ENCODE assay signal across 8 cellular contexts in the genomic region with DNA sequence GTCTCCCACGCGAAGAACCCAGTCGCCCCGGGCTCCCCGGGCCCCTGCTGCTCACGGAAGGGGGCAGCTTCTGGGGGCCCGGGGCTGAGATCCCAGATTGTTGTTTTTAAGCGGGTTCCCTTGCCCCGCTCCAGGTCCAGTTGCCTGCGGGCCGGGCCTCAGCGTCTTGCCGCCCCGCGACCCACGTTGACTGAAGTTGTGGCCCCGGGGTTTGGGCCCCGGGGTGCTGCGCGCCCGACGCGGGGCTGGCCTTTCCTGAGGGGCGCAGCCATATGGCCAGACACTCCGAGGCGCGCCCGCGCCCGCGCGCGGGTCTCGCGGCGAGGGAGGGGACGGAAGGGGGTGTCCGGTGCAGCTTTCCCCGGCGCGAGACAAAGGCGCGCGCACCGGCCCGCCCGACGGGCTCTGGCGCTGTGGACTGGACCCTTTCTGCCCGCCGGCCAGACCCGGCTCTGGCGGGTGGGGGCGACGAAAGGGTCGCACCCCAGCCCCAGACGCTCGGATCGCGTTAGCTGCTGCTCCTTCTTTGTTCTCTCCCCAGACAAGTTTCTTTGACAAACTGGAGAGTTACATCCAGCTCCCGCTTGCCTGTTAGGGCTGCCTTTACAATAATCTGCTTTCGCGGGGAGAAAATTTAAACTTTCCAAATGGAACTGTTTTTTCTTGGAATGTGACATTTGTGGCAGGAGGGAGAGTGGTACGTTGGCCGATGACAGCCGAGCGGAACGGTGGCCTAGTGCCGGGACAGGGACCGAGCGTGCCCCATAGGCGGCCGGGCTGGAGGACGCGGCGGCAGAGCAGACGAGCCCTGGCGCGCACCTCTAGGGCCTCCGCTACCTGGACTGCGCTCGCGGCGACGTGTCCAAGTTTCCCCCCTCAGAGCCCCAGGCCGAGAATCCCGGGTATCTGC. TPM values are rescaled to one million over a fixed set of nuclear protein-coding genes. Genes with fewer than 3 reads are reported as not detected.
A peak's percentile ranks its signal among the peaks of the same experiment; 100 is the strongest.
DNase-seq lines count a peak whose midpoint lies in the region; ATAC-seq, FAIRE-seq and TF ChIP-seq lines count a peak whose summit lies in the region.

No MANE protein-coding gene starts in this region.

- CTCF ChIA-PET in CD4-positive, alpha-beta T cell (lab: Charles Lee): no interaction called here
- CTCF ChIA-PET in HepG2 (lab: Yijun Ruan, JAX; ENCODE audit: low intra/inter-chr PET ratio, low total read pairs): no interaction called here

- POLR2A ChIA-PET in CD4-positive, alpha-beta T cell (lab: Charles Lee): no interaction called here
- POLR2A ChIA-PET in HepG2 (lab: Yijun Ruan, JAX): no interaction called here

- H3K9me3 Mint-ChIP-seq in CD4-positive, alpha-beta T cell: no peaks in the 10 kb centered on the region

- H4K20me1 ChIP-seq in HepG2 (ENCODE audit: insufficient read depth, low read length): no peaks in the 10 kb centered on the region

- TF ChIP-seq RAD21 in HepG2 (CRISPR knock-in tag; IDR thresholded peaks at IDR 0.05): no peak

- no peak overlapping the region for H3K27ac ChIP-seq in CD4-positive, alpha-beta T cell (ENCODE audit: low read depth, low read length)
- peak overlapping the region; percentile 11 for H3K27ac ChIP-seq in cingulate gyrus (ENCODE audit: low read depth, low read length)
- no peak overlapping the region for H3K27ac ChIP-seq in HepG2 (ENCODE audit: extremely low read length, insufficient read depth, low read length)
- H3K27ac ChIP-seq in stomach: peak overlapping the region; percentile 90 to 95 (median 94)

- 11% methylated on average over 16 of the region's 87 CpGs for WGBS in HepG2 (ENCODE audit: low lambda C conversion rate)
- WGBS in stomach, 5 donors: 0 to 3% (median 1%) methylated on average over 43 to 87 of the region's 87 CpGs

- peak overlapping the region; percentile 67 for H3K4me3 Mint-ChIP-seq in CD4-positive, alpha-beta T cell

- no peak for FAIRE-seq in HepG2 (lab: Jason Lieb, UNC)

- H3K27me3 Mint-ChIP-seq in CD4-positive, alpha-beta T cell: peaks cover 52% of the 10 kb centered on the region

- no TSS peak for BruUV-seq in HepG2 (replicated peaks; lab: Mats Ljungman, UMichigan)

- no peak for TF ChIP-seq CTCF in CD4-positive, alpha-beta T cell (IDR thresholded peaks at IDR 0.05)
- no peak for TF ChIP-seq CTCF in HepG2 (CRISPR knock-in tag; IDR thresholded peaks at IDR 0.05)
- no peak for TF ChIP-seq CTCF in stomach (IDR thresholded peaks at IDR 0.05)

- H3K4me1 Mint-ChIP-seq in CD4-positive, alpha-beta T cell (ENCODE audit: low read depth): no peaks in the 10 kb centered on the region

- intact Hi-C loops in CD4-positive, alpha-beta T cell (cut with DNase I, micrococcal nuclease): no loop called here
- intact Hi-C loops in HepG2 (cut with micrococcal nuclease; ENCODE audit: unreplicated experiment): no loop called here
- intact Hi-C loops in stomach (cut with DNase I; ENCODE audit: low total_unique reads): no loop called here

- no peak overlapping the region for H3K27ac Mint-ChIP-seq in CD4-positive, alpha-beta T cell

- H3K36me3 Mint-ChIP-seq in CD4-positive, alpha-beta T cell (ENCODE audit: low read depth): no peaks in the 10 kb centered on the region

- no peaks in the 10 kb centered on the region for H3K79me2 ChIP-seq in HepG2 (ENCODE audit: insufficient read depth, low read length)

- no peak for TF ChIP-seq EP300 in HepG2 (IDR thresholded peaks at IDR 0.05; ENCODE audit: low read depth in 2 of 2, low read length in 2 of 2)
- TF ChIP-seq EP300 in HepG2 (CRISPR knock-in tag; IDR thresholded peaks at IDR 0.05; ENCODE audit: borderline replicate concordance): no peak
- no peak for TF ChIP-seq EP300 in stomach (IDR thresholded peaks at IDR 0.05)

- peaks cover 61% of the 10 kb centered on the region for H3K27me3 ChIP-seq in CD4-positive, alpha-beta T cell (ENCODE audit: control insufficient read depth, insufficient read depth, low read length)
- H3K27me3 ChIP-seq in HepG2 (ENCODE audit: control insufficient read depth in 1 of 2, insufficient read depth in 2 of 2, low read length in 2 of 2) (peaks cover 2 to 37% of the 10 kb centered on the region in 2 experiments), stomach (peaks cover 0 to 5% (median 0%) of the 10 kb centered on the region in 3 donors)

- no peaks in the 10 kb centered on the region for H3K9me3 ChIP-seq in CD4-positive, alpha-beta T cell (ENCODE audit: control insufficient read depth, low read length)
- no peaks in the 10 kb centered on the region for H3K9me3 ChIP-seq in HepG2 (ENCODE audit: low read length)
- H3K9me3 ChIP-seq in stomach: no peaks in the 10 kb centered on the region

- no peaks in the 10 kb centered on the region for H3K36me3 ChIP-seq in HepG2 (replicated peaks in 1 of 2; ENCODE audit: control insufficient read depth in 1 of 2, insufficient read depth in 2 of 2, low read length in 2 of 2)
- no peaks in the 10 kb centered on the region for H3K36me3 ChIP-seq in stomach

- H3K4me1 ChIP-seq in HepG2 (ENCODE audit: insufficient read depth, low read length): 0 out of 2 replicates have a peak, but pooled peaks cover 5% of the 10 kb centered on the region
- H3K4me1 ChIP-seq in stomach: peaks cover 14 to 52% (median 41%) of the 10 kb centered on the region in 4 donors

- H3K9ac ChIP-seq in HepG2 (ENCODE audit: insufficient read depth, low read depth, low read length): no peak overlapping the region

- no peak overlapping the region for H2AFZ ChIP-seq in HepG2 (ENCODE audit: low read length)

- DNase-seq in CD4-positive, alpha-beta T cell: no peak
- DNase-seq in NCI-H526 (lab: John Stamatoyannopoulos, UW) (peak; percentile 71 to 87), HepG2 (ENCODE audit: low spot score) (no peak), stomach (peak; percentile 37), kidney glomerular epithelial cell (lab: John Stamatoyannopoulos, UW) (no peak), T1000 (lab: John Stamatoyannopoulos, UW) (no peak)

- ATAC-seq in CD4-positive, alpha-beta T cell (ENCODE audit: poor library complexity): no peak
- peak; percentile 41 for ATAC-seq in GM19438 (IDR thresholded peaks at IDR 0.05; ENCODE audit: low read depth, unreplicated experiment)
- peak; percentile 74 for ATAC-seq in HepG2

- peak overlapping the region; percentile 47 for H3K4me2 ChIP-seq in HepG2 (ENCODE audit: low read depth, low read length)

- TF ChIP-seq POLR2A in HepG2 (IDR thresholded peaks at IDR 0.05; ENCODE audit: insufficient read depth in 1 of 2, low read depth in 2 of 2, low read length in 2 of 2): no peak
- no peak for TF ChIP-seq POLR2A in stomach (IDR thresholded peaks at IDR 0.05)

- in situ Hi-C loops in HepG2 (cut with HindIII; ENCODE audit: extremely low pct_ligation_motif_present, low pct_unique_long_range_greater_than_20kb): no loop called here

- H3K4me3 ChIP-seq in HepG2 (replicated peaks in 1 of 3; ENCODE audit: insufficient read depth in 1 of 3, low read depth in 2 of 3, low read length in 3 of 3) (peak overlapping the region in 2 of 3 experiments; percentile 42 to 63; a peak in 3 of 6 replicates), stomach (peak overlapping the region; percentile 75 to 88 (median 83))

TF ChIP-seq in HepG2, 621 proteins besides CTCF, POLR2A, EP300 and RAD21 (continues in another document):
- no peak for TF ChIP-seq HCFC1 (IDR thresholded peaks at IDR 0.05; ENCODE audit: low read depth, low read length)
- TF ChIP-seq, protein P1, sequence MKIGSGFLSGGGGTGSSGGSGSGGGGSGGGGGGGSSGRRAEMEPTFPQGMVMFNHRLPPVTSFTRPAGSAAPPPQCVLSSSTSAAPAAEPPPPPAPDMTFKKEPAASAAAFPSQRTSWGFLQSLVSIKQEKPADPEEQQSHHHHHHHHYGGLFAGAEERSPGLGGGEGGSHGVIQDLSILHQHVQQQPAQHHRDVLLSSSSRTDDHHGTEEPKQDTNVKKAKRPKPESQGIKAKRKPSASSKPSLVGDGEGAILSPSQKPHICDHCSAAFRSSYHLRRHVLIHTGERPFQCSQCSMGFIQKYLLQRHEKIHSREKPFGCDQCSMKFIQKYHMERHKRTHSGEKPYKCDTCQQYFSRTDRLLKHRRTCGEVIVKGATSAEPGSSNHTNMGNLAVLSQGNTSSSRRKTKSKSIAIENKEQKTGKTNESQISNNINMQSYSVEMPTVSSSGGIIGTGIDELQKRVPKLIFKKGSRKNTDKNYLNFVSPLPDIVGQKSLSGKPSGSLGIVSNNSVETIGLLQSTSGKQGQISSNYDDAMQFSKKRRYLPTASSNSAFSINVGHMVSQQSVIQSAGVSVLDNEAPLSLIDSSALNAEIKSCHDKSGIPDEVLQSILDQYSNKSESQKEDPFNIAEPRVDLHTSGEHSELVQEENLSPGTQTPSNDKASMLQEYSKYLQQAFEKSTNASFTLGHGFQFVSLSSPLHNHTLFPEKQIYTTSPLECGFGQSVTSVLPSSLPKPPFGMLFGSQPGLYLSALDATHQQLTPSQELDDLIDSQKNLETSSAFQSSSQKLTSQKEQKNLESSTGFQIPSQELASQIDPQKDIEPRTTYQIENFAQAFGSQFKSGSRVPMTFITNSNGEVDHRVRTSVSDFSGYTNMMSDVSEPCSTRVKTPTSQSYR (CRISPR knock-in tag; IDR thresholded peaks at IDR 0.05; ENCODE audit: borderline replicate concordance): no peak
- TF ChIP-seq ZNF274 (CRISPR knock-in tag; IDR thresholded peaks at IDR 0.05): no peak

RNA-seq across cellular contexts. Expression of gene AMOTL1, which starts 0.7 kb away (rescaled TPM):
- total RNA-seq in CD4-positive, alpha-beta T cell: under 1 TPM in 1 of 2 experiments, not detected in 1; 0.08 TPM
- total RNA-seq in HepG2 (2016; rRNA removed; fragmentation: Illumina TruSeq; extraction: Trizol): 0.20 and 0.24 TPM in 2 replicates
- under 0.01 TPM in 2 replicates for total RNA-seq in HepG2 (2016; cell fraction: cytosol; rRNA removed; fragmentation: Illumina TruSeq; extraction: Trizol; ENCODE audit: low read depth)
- total RNA-seq in HepG2 (2016; cell fraction: insoluble cytoplasmic fraction; rRNA removed; fragmentation: Illumina TruSeq; extraction: Trizol): 0.07 and 0.19 TPM in 2 replicates
- total RNA-seq in HepG2 (2016; cell fraction: membrane; rRNA removed; fragmentation: Illumina TruSeq; extraction: Trizol): 0.03 TPM in 2 replicates
- 0.06 and 0.22 TPM in 2 replicates for total RNA-seq in HepG2 (2016; cell fraction: nucleus; rRNA removed; fragmentation: Illumina TruSeq; extraction: Trizol)
- polyA plus RNA-seq in HepG2 (2011; rRNA removed): 0.01 and 0.03 TPM in 2 replicates
- polyA plus RNA-seq in HepG2 (2011; cell fraction: cytosol; rRNA removed): 0.03 and 0.06 TPM in 2 replicates
- 0.05 TPM in 2 replicates for polyA plus RNA-seq in HepG2 (2011; cell fraction: nucleus; rRNA removed)
- 0.03 TPM in 2 replicates for polyA plus RNA-seq in HepG2 (2012)
- not detected in 2 replicates for polyA plus RNA-seq in HepG2 (2016; cell fraction: cytosol; fragmentation: Illumina TruSeq; extraction: Trizol; ENCODE audit: low read depth)
- 0.04 and 0.26 TPM in 2 replicates for polyA plus RNA-seq in HepG2 (2016; cell fraction: insoluble cytoplasmic fraction; fragmentation: Illumina TruSeq; extraction: Trizol; ENCODE audit: low read depth)
- polyA plus RNA-seq in HepG2 (2016; cell fraction: membrane; fragmentation: Illumina TruSeq; extraction: Trizol; ENCODE audit: low read depth): 0.02 TPM in 2 replicates
- polyA plus RNA-seq in HepG2 (2016; cell fraction: nucleus; fragmentation: Illumina TruSeq; extraction: Trizol; ENCODE audit: insufficient read depth, low read depth): 0.05 and 0.31 TPM in 2 replicates
- 0.10 and 17.0 TPM in 2 replicates for polyA minus RNA-seq in HepG2 (2011; rRNA and poly(A)+ RNA removed; ENCODE audit: low replicate concordance)
- 0.10 and 0.53 TPM in 2 replicates for polyA minus RNA-seq in HepG2 (2011; cell fraction: cytosol; rRNA and poly(A)+ RNA removed)
- polyA minus RNA-seq in HepG2 (2011; cell fraction: nucleus; rRNA and poly(A)+ RNA removed): 0.12 and 0.26 TPM in 2 replicates
- 10 to 100 TPM; 11.0 to 46.3 (median 38.4) TPM for total RNA-seq in stomach
- 1 to 10 TPM; 5.0 to 7.0 (median 6.1) TPM for polyA plus RNA-seq in stomach

Comparison
In these comparisons a context has a peak if more than half of its experiments do, and no peak if none do; other contexts are left out.
1. DNase-seq: peak in NCI-H526 (2 of 2) and stomach (single experiment); none in CD4-positive, alpha-beta T cell (0 of 10), HepG2 (single experiment), kidney glomerular epithelial cell (single experiment) and T1000 (single experiment).
2. H3K27ac ChIP-seq: peak in cingulate gyrus (single experiment) and stomach (5 of 5); none in CD4-positive, alpha-beta T cell (single experiment) and HepG2 (single experiment).
3. RNA of gene AMOTL1, which starts 0.7 kb away (total RNA-seq): 11.0 to 46.3 TPM in stomach; under 0.01 to 0.24 TPM in HepG2 and 0.08 TPM in CD4-positive, alpha-beta T cell; every median in the first group is over 4 times any median in the second.